Comparison of ENCODE assay signal across 24 cellular contexts in genomic region chr2:239538357-239539052, GRCh38.
A peak's percentile ranks its signal among the peaks of the same experiment; 100 is the strongest.
DNase-seq lines count a peak whose midpoint lies in the region; ATAC-seq and TF ChIP-seq lines count a peak whose summit lies in the region.
"Had no signal": no experiment of that assay in that cellular context is flagged by ENCODE, and none has a peak within 500 bp of the region (broad histone marks: within the 10 kb centered on the region; RNA-seq: fewer than 3 reads in every experiment).

No MANE protein-coding gene starts in this region.

- POLR2A ChIA-PET in IMR-90 (lab: Charles Lee; ENCODE audit: unreplicated experiment) = no interaction called here

- H3K56ac ChIP-seq in IMR-90 (ENCODE audit: extremely low read depth, insufficient read depth, low read length) = no peak overlapping the region

- H3K4me2 ChIP-seq in IMR-90 (ENCODE audit: low read depth, low read length) (no peak overlapping the region), osteoblast (ENCODE audit: insufficient read depth, low read length) (no peak overlapping the region)
- H3K4me2 ChIP-seq: KMS-11 had no signal

- no peak overlapping the region for H2AK5ac ChIP-seq in IMR-90 (ENCODE audit: low read depth, low read length)

- H3K4me3 ChIP-seq in IMR-90 (ENCODE audit: insufficient read depth, low read depth, low read length) = no peak overlapping the region
- H3K4me3 ChIP-seq in sigmoid colon = no peak overlapping the region
- no peak overlapping the region for H3K4me3 ChIP-seq in osteoblast (ENCODE audit: insufficient read depth, low read length)
- H3K4me3 ChIP-seq: GM23248, SJSA1 had no signal

- BruUV-seq in IMR-90 (replicated peaks; lab: Mats Ljungman, UMichigan) = no TSS peak

- no peak overlapping the region for H4K8ac ChIP-seq in IMR-90 (ENCODE audit: low read depth in 2 of 2, low read length in 2 of 2)

- no peak for TF ChIP-seq EP300 in sigmoid colon (IDR thresholded peaks at IDR 0.05)

- peak in 2 of 3 experiments; percentile 2 to 5 for DNase-seq in NCI-H1417 (lab: John Stamatoyannopoulos, UW)
- no peak for DNase-seq in NCI-H1417 treated with DMSO at 0.1 percent for 48 hours (lab: John Stamatoyannopoulos, UW)
- no peak for DNase-seq in IMR-90
- peak; percentile 22 for DNase-seq in left kidney (ENCODE audit: low read depth, low spot score)
- peak; percentile 46 for DNase-seq in sigmoid colon
- no peak for DNase-seq in osteoblast (ENCODE audit: insufficient read length, low spot score, missing footprints)
- DNase-seq: ACHN, BE2C, Calu3, DND-41, GM23248, H9, NCI-H1048, NCI-H1436, NCI-H187, NCI-H2081 treated with DMSO at 0.1 percent for 48 hours, NCI-H2171 treated with DMSO at 0.1 percent for 48 hours, NCI-H345, NCI-H510A treated with DMSO at 0.1 percent for 48 hours had no signal

- no peak for ATAC-seq in IMR-90 (ENCODE audit: low read depth)
- no peak for ATAC-seq in HG03280 (IDR thresholded peaks at IDR 0.05; ENCODE audit: unreplicated experiment)
- no peak for ATAC-seq in HG03521 (IDR thresholded peaks at IDR 0.05; ENCODE audit: unreplicated experiment)

- H3K27ac ChIP-seq in IMR-90 (ENCODE audit: insufficient read depth, low read length) (no peak overlapping the region), sigmoid colon (no peak overlapping the region), osteoblast (ENCODE audit: low read depth, low read length) (no peak overlapping the region)
- H3K27ac ChIP-seq: 22Rv1, GM23248, KMS-11, SJSA1 had no signal

- H4K20me1 ChIP-seq in IMR-90 (ENCODE audit: insufficient read depth, low read length) = no peaks in the 10 kb centered on the region
- no peaks in the 10 kb centered on the region for H4K20me1 ChIP-seq in osteoblast (ENCODE audit: insufficient read depth, low read length)

- intact Hi-C loops in IMR-90 (cut with micrococcal nuclease) (no loop called here), sigmoid colon (cut with DNase I) (no loop called here)

- H3K9me3 ChIP-seq in IMR-90 (ENCODE audit: control insufficient read depth, insufficient read depth, low read length) (peaks cover 23% of the 10 kb centered on the region), sigmoid colon (peaks cover 0 to 3% (median 0%) of the 10 kb centered on the region in 4 donors), osteoblast (ENCODE audit: low read depth, low read length) (no peaks in the 10 kb centered on the region)
- H3K9me3 ChIP-seq: BE2C, SJSA1 had no signal

- H3K9me1 ChIP-seq in IMR-90 (ENCODE audit: insufficient read depth, low read length) = no peaks in the 10 kb centered on the region

- no peak overlapping the region for H2AK9ac ChIP-seq in IMR-90 (replicated peaks; ENCODE audit: low read depth, low read length, poor library complexity)

- CTCF ChIA-PET in IMR-90 (lab: Yijun Ruan, JAX) = no interaction called here

- 100% methylated on average over 1 of the region's 10 CpGs; no CpG with 5 or more reads in 1 of the 2 experiments for WGBS in IMR-90 (ENCODE audit: extremely low coverage in 2 of 2, insufficient read length in 1 of 2), 2 experiments
- 77 to 88% methylated on average over 10 of the region's 10 CpGs for WGBS in sigmoid colon, 2 donors

- no peak overlapping the region for H3K23ac ChIP-seq in IMR-90 (ENCODE audit: low read depth, low read length)

- H3K79me1 ChIP-seq in IMR-90 (ENCODE audit: low read depth in 1 of 2, low read length in 2 of 2) = no peaks in the 10 kb centered on the region

- H3K36me3 ChIP-seq in IMR-90 (ENCODE audit: control insufficient read depth, insufficient read depth, low read length) (no peaks in the 10 kb centered on the region), sigmoid colon (no peaks in the 10 kb centered on the region), osteoblast (ENCODE audit: insufficient read depth, low read length) (no peaks in the 10 kb centered on the region)
- H3K36me3 ChIP-seq: BE2C, SJSA1 had no signal

- TF ChIP-seq POLR2A in IMR-90 (IDR thresholded peaks at IDR 0.05; ENCODE audit: low read depth, low read length) (no peak), sigmoid colon (IDR thresholded peaks at IDR 0.05) (no peak)

- H3K9ac ChIP-seq in IMR-90 (ENCODE audit: low read depth, low read length) = no peak overlapping the region
- H3K9ac ChIP-seq: GM23248, KMS-11 had no signal

- dilution Hi-C loops in IMR-90 (cut with HindIII; ENCODE audit: low sequenced_read_pairs, unreplicated experiment) = no loop called here

- H2BK120ac ChIP-seq in IMR-90 (ENCODE audit: low read depth, low read length) = no peak overlapping the region

- no peak for TF ChIP-seq CTCF in IMR-90 (conservative IDR thresholded peaks at IDR 0.05; ENCODE audit: low read depth, low read length)
- no peak for TF ChIP-seq CTCF in sigmoid colon (IDR thresholded peaks at IDR 0.05)
- no peak for TF ChIP-seq CTCF in osteoblast (IDR thresholded peaks at IDR 0.05; ENCODE audit: extremely low read depth, low read depth, low read length)

- H3K18ac ChIP-seq in IMR-90 (ENCODE audit: low read depth, low read length) = no peak overlapping the region

- no peak overlapping the region for H4K5ac ChIP-seq in IMR-90 (ENCODE audit: low read depth, low read length)

- no peak overlapping the region for H2BK15ac ChIP-seq in IMR-90 (ENCODE audit: low read depth, low read length)

- no peak overlapping the region for H4K91ac ChIP-seq in IMR-90 (ENCODE audit: insufficient read depth, low read depth, low read length)

- in situ Hi-C loops in IMR-90 (cut with MboI; ENCODE audit: low sequenced_read_pairs) = no loop called here

- H3K14ac ChIP-seq in IMR-90 (replicated peaks; ENCODE audit: low read depth, low read length) = no peak overlapping the region

- H3K4ac ChIP-seq in IMR-90 (ENCODE audit: low read depth, low read length) = no peak overlapping the region

- H2AFZ ChIP-seq in IMR-90 (replicated peaks; ENCODE audit: low read length, poor library complexity) (no peak overlapping the region), osteoblast (ENCODE audit: low read length) (no peak overlapping the region)
- H2AFZ ChIP-seq: GM23248 had no signal

- H3K27me3 ChIP-seq in IMR-90 (ENCODE audit: control insufficient read depth, insufficient read depth, low read length) (no peaks in the 10 kb centered on the region), sigmoid colon (no peaks in the 10 kb centered on the region), osteoblast (ENCODE audit: insufficient read depth, low read length) (no peaks in the 10 kb centered on the region)

- H3K4me1 ChIP-seq in IMR-90 (ENCODE audit: control insufficient read depth, insufficient read depth, low read length) (no peaks in the 10 kb centered on the region), sigmoid colon (peaks cover 0 to 6% (median 3%) of the 10 kb centered on the region in 4 donors), osteoblast (ENCODE audit: insufficient read depth, low read length) (no peaks in the 10 kb centered on the region)
- H3K4me1 ChIP-seq: BE2C, SJSA1 had no signal

- TF ChIP-seq RAD21 in IMR-90 (IDR thresholded peaks at IDR 0.05; ENCODE audit: low read length) = no peak

- no peak overlapping the region for H2BK5ac ChIP-seq in IMR-90 (ENCODE audit: low read depth, low read length, poor library complexity, severe bottlenecking)

- no peak overlapping the region for H2BK20ac ChIP-seq in IMR-90 (ENCODE audit: low read depth, low read length)

- H3K79me2 ChIP-seq in osteoblast (ENCODE audit: insufficient read depth, low read length) = no peaks in the 10 kb centered on the region

TF ChIP-seq in IMR-90, 13 proteins besides CTCF, POLR2A, EP300 and RAD21:
- TF ChIP-seq RFX5 (IDR thresholded peaks at IDR 0.05; ENCODE audit: low read depth, low read length) (no peak), MAFK (IDR thresholded peaks at IDR 0.05; ENCODE audit: low read depth, low read length) (0 out of 2 replicates have a peak, but pooled peaks have one; percentile 20)

Comparison
In these comparisons a context has a peak if more than half of its experiments do, and no peak if none do; other contexts are left out.
1. DNase-seq: peak in NCI-H1417 (2 of 3), left kidney (single experiment) and sigmoid colon (single experiment); none in NCI-H1417 treated with DMSO at 0.1 percent for 48 hours (single experiment), IMR-90 (single experiment) and osteoblast (single experiment).